ENCODE assay signal across 1 cellular context in genomic region chr6:136549359-136550044, GRCh38.
TF ChIP-seq lines count a peak whose summit lies in the region.

No MANE protein-coding gene starts in this region.

TF ChIP-seq in GM23338, 12 proteins besides CTCF, POLR2A, EP300 and RAD21 (continued from another document):
- TF ChIP-seq POLR2AphosphoS5 (IDR thresholded peaks at IDR 0.05; ENCODE audit: low read depth) (no peak), ETS1 (IDR thresholded peaks at IDR 0.05) (no peak), ZNF462 (CRISPR knock-in tag; IDR thresholded peaks at IDR 0.05) (no peak), REST (IDR thresholded peaks at IDR 0.05; ENCODE audit: unreplicated experiment) (no peak), ZNF114 (CRISPR knock-in tag; IDR thresholded peaks at IDR 0.05) (no peak), EZH2 (IDR thresholded peaks at IDR 0.05; ENCODE audit: low read depth, unreplicated experiment) (no peak), NANOG (IDR thresholded peaks at IDR 0.05; ENCODE audit: borderline replicate concordance) (no peak), ZNF331 (CRISPR knock-in tag; IDR thresholded peaks at IDR 0.05; ENCODE audit: low read depth) (no peak), JUNB (IDR thresholded peaks at IDR 0.05; ENCODE audit: unreplicated experiment) (no peak), STAT1 (IDR thresholded peaks at IDR 0.05; ENCODE audit: unreplicated experiment) (no peak), CREB1 (CRISPR knock-in tag; IDR thresholded peaks at IDR 0.05; ENCODE audit: low read depth) (no peak)
